ENCODE assay signal across 30 cellular contexts in genomic region chr12:47970843-47971242, GRCh38. TPM values are rescaled to one million over a fixed set of nuclear protein-coding genes. Genes with fewer than 3 reads are reported as not detected.
"Had no signal": no experiment of that assay in that cellular context is flagged by ENCODE, and none has a peak within 500 bp of the region (broad histone marks: within the 10 kb centered on the region; RNA-seq: fewer than 3 reads in every experiment).

No MANE protein-coding gene starts in this region.

- ATAC-seq: left colon; left lung; lower lobe of right lung; naive thymus-derived CD8-positive, alpha-beta T cell; right cardiac atrium; stimulated activated memory B cell treated with anti-CD40 and anti-IgM and Interleukin-4, amounts not matched to agents 10 μg/mL and 1 μg/mL and 100 μg/mL, for 72 hours; stimulated activated naive CD8-positive, alpha-beta T cell treated with anti-CD3 and anti-CD28 coated beads, Interleukin-15, amount 100 ng/mL, for 72 hours had no signal

- H3K36me3 ChIP-seq: ovary, prostate gland, vagina had no signal

- FAIRE-seq: islet of Langerhans had no signal

- H3K4me3 Mint-ChIP-seq: immature natural killer cell; naive thymus-derived CD8-positive, alpha-beta T cell; nephron; stimulated activated memory B cell treated with anti-CD40 and anti-IgM and Interleukin-4, amounts not matched to agents 10 μg/mL and 1 μg/mL and 100 μg/mL, for 72 hours; stimulated activated naive CD8-positive, alpha-beta T cell treated with anti-CD3 and anti-CD28 coated beads, Interleukin-15, amount 100 ng/mL, for 72 hours had no signal

- H3K9me3 ChIP-seq: left lung, lower lobe of right lung, ovary, prostate gland, sigmoid colon, tibial nerve, upper lobe of left lung, vagina had no signal

- DNase-seq: hypothalamus; immature natural killer cell; kidney; left colon; left lung; lower lobe of right lung; mammary epithelial cell; mesenchymal stem cell; ovary; retina; right cardiac atrium; sigmoid colon; small intestine; stimulated activated CD4-positive, alpha-beta T cell treated with anti-CD3 and anti-CD28 coated beads, Interleukin-1b, Interleukin-23, amount 100 ng/mL, for 48 hours; stimulated activated CD4-positive, alpha-beta T cell treated with anti-CD3 and anti-CD28 coated beads, Interleukin-2, amount 100 ng/mL, for 48 hours; stimulated activated CD4-positive, alpha-beta T cell treated with anti-CD3 and anti-CD28 coated beads, Interleukin-4, amount 100 ng/mL, for 4 hours; stimulated activated CD8-positive, alpha-beta memory T cell treated with anti-CD3 and anti-CD28 coated beads, Interleukin-4, amount 100 ng/mL, for 48 hours; stimulated activated naive CD4-positive, alpha-beta T cell treated with Interleukin-2 at 50 U/mL for 16 hours; stimulated activated naive CD8-positive, alpha-beta T cell treated with anti-CD3 and anti-CD28 coated beads, Interleukin-15, amount 100 ng/mL, for 72 hours; substantia nigra; upper lobe of left lung had no signal

- H3K27ac ChIP-seq: left lung, lower lobe of right lung, ovary, prostate gland, sigmoid colon, tibial nerve, upper lobe of left lung, vagina had no signal

- H3K4me1 ChIP-seq: left lung, lower lobe of right lung, prostate gland, sigmoid colon, upper lobe of left lung, vagina had no signal

- H3K27ac Mint-ChIP-seq: immature natural killer cell; nephron; stimulated activated memory B cell treated with anti-CD40 and anti-IgM and Interleukin-4, amounts not matched to agents 10 μg/mL and 1 μg/mL and 100 μg/mL, for 72 hours had no signal

- H3K4me3 ChIP-seq: left lung, lower lobe of right lung, ovary, prostate gland, sigmoid colon, tibial nerve, upper lobe of left lung, vagina had no signal

- H3K27me3 Mint-ChIP-seq: naive thymus-derived CD8-positive, alpha-beta T cell; stimulated activated memory B cell treated with anti-CD40 and anti-IgM and Interleukin-4, amounts not matched to agents 10 μg/mL and 1 μg/mL and 100 μg/mL, for 72 hours; stimulated activated naive CD8-positive, alpha-beta T cell treated with anti-CD3 and anti-CD28 coated beads, Interleukin-15, amount 100 ng/mL, for 72 hours had no signal

- H3K9me3 Mint-ChIP-seq: immature natural killer cell; naive thymus-derived CD8-positive, alpha-beta T cell; nephron; stimulated activated memory B cell treated with anti-CD40 and anti-IgM and Interleukin-4, amounts not matched to agents 10 μg/mL and 1 μg/mL and 100 μg/mL, for 72 hours; stimulated activated naive CD8-positive, alpha-beta T cell treated with anti-CD3 and anti-CD28 coated beads, Interleukin-15, amount 100 ng/mL, for 72 hours had no signal

- H3K27me3 ChIP-seq: left lung, ovary, sigmoid colon, tibial nerve, upper lobe of left lung, vagina had no signal

RNA-seq across cellular contexts. Expression of gene COL2A1, which starts 33.4 kb away (rescaled TPM):
- total RNA-seq: kidney, lower lobe of right lung, right cardiac atrium, sigmoid colon, tibial nerve, vagina had no signal
- polyA plus RNA-seq: immature natural killer cell; liver; naive thymus-derived CD8-positive, alpha-beta T cell; urinary bladder had no signal
